8 cellular contexts compared by ENCODE assay signal in the genomic region with DNA sequence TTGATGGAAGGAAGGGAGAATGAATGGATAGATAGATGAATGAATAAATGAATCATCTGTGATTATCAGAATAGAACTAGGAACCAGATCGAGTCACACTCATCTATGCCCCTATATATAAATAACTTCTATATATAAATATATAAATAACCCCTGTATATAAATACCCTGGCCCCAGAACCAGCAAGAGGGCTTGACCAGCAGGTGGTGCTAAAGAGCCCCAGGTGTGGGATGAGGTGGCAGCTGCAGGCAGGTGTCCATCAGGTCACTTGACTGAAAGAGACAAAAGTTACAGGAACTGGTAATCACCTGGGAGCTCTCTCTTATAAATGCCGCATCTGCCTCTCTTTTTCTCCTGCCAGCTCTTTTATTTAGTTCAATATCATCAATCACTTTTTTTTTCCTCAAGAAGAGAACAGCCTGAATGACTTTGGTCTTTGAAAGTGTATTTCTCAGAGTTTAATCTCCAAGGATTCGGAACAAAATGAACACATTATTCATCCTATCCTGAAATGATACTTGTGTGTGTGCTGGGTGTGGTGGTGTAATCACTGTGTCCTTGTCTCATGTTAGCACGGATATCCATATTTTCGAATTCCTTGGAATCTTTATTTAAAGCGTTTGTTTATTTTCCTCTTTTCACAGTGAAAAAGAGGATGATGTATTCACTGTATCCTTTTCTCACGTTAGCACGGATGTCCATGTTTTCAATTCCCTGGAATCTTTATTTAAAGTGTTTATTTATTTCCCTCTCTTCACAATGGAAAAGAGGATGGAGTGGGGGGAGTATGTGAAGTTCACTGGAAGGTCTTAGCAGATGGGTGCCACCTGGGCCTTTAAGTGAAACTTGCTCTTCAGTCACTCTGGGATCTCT. TPM values are rescaled to one million over a fixed set of nuclear protein-coding genes. Genes with fewer than 3 reads are reported as not detected.
DNase-seq lines count a peak whose midpoint lies in the region; ATAC-seq and FAIRE-seq lines count a peak whose summit lies in the region.

No MANE protein-coding gene starts in this region.

- FAIRE-seq in small intestine (lab: Jason Lieb, UNC) = no peak

- H3K27me3 ChIP-seq in small intestine (ENCODE audit: control insufficient read depth in 2 of 2, insufficient read depth in 2 of 2, low read length in 2 of 2) = no peaks in the 10 kb centered on the region

- no peaks in the 10 kb centered on the region for H3K9me3 ChIP-seq in small intestine (ENCODE audit: control insufficient read depth, low read depth)

- peak; percentile 50 for DNase-seq in GM04503 (ENCODE audit: low read depth)
- DNase-seq in HuH-7 (ENCODE audit: low spot score) = peak; percentile 82
- DNase-seq in SHP77 treated with DMSO at 0.1 percent for 48 hours (lab: John Stamatoyannopoulos, UW) = peak; percentile 41
- peak; percentile 86 for DNase-seq in activated naive CD4-positive, alpha-beta T cell treated with anti-CD3 and anti-CD28 coated beads, Interleukin-2, amount 10 ng/mL, durations not matched to agents 7 days and 5 days
- DNase-seq in left cardiac atrium = peak; percentile 58
- peak; percentile 80 for DNase-seq in small intestine

- no peak overlapping the region for H3K4me3 ChIP-seq in small intestine (ENCODE audit: low read depth in 1 of 2, low read length in 2 of 2)

- ATAC-seq in left cardiac atrium (peak in 1 of 2 donors; percentile 38), GM21390 (IDR thresholded peaks at IDR 0.05; ENCODE audit: unreplicated experiment) (no peak), HG02759 (IDR thresholded peaks at IDR 0.05; ENCODE audit: unreplicated experiment) (no peak)

- 38 to 55% (median 54%) methylated on average over 8 of the region's 8 CpGs for WGBS in small intestine, 3 donors

- no peaks in the 10 kb centered on the region for H3K4me1 ChIP-seq in small intestine (ENCODE audit: control insufficient read depth in 2 of 2, insufficient read depth in 1 of 2, low read depth in 1 of 2, low read length in 1 of 2)

- no peaks in the 10 kb centered on the region for H3K36me3 ChIP-seq in small intestine (ENCODE audit: control insufficient read depth in 2 of 2, insufficient read depth in 2 of 2, low read length in 2 of 2)

- no peak overlapping the region for H3K4me3 Mint-ChIP-seq in activated naive CD4-positive, alpha-beta T cell treated with anti-CD3 and anti-CD28 coated beads, Interleukin-2, amount 10 ng/mL, durations not matched to agents 7 days and 5 days

- H3K27me3 Mint-ChIP-seq in activated naive CD4-positive, alpha-beta T cell treated with anti-CD3 and anti-CD28 coated beads, Interleukin-2, amount 10 ng/mL, durations not matched to agents 7 days and 5 days = peaks cover 23% of the 10 kb centered on the region

- intact Hi-C loops in left cardiac atrium (cut with DNase I) = loop anchor here in 1 of 2 donors (2.0 kb wide), 1 partner anchor 98 kb away; no protein-coding TSS in a partner anchor

- no peak overlapping the region for H3K27ac Mint-ChIP-seq in activated naive CD4-positive, alpha-beta T cell treated with anti-CD3 and anti-CD28 coated beads, Interleukin-2, amount 10 ng/mL, durations not matched to agents 7 days and 5 days

- no peak overlapping the region for H3K27ac ChIP-seq in small intestine (ENCODE audit: low read depth in 1 of 2, low read length in 1 of 2)

- peaks cover 5% of the 10 kb centered on the region for H3K4me1 Mint-ChIP-seq in activated naive CD4-positive, alpha-beta T cell treated with anti-CD3 and anti-CD28 coated beads, Interleukin-2, amount 10 ng/mL, durations not matched to agents 7 days and 5 days

- H3K9me3 Mint-ChIP-seq in activated naive CD4-positive, alpha-beta T cell treated with anti-CD3 and anti-CD28 coated beads, Interleukin-2, amount 10 ng/mL, durations not matched to agents 7 days and 5 days = peaks cover 8% of the 10 kb centered on the region

- CTCF ChIA-PET in activated naive CD4-positive, alpha-beta T cell treated with anti-CD3 and anti-CD28 coated beads, Interleukin-2, amount 10 ng/mL, durations not matched to agents 7 days and 5 days (lab: Charles Lee) = interaction anchor here (0.7 to 5.4 kb wide), 14 partner anchors 9 to 689 kb away, joined by 3 to 91 read pairs (median 4); no protein-coding TSS in a partner anchor

- H3K36me3 Mint-ChIP-seq in activated naive CD4-positive, alpha-beta T cell treated with anti-CD3 and anti-CD28 coated beads, Interleukin-2, amount 10 ng/mL, durations not matched to agents 7 days and 5 days = no peaks in the 10 kb centered on the region

RNA-seq across cellular contexts. Expression of gene ATG7, which starts 35.4 kb away (rescaled TPM):
- 10 to 100 TPM; 21.7 to 22.8 TPM for total RNA-seq in left cardiac atrium
- 10 to 100 TPM in 1 of 3 donors, 1 to 10 TPM in 2; 7.8 to 15.2 (median 8.1) TPM for polyA plus RNA-seq in small intestine
